8 cellular contexts compared by ENCODE assay signal in genomic region chr1:87331319-87332269, GRCh38.
DNase-seq lines count a peak whose midpoint lies in the region; ATAC-seq and TF ChIP-seq lines count a peak whose summit lies in the region.

No MANE protein-coding gene starts in this region.

- no peaks in the 10 kb centered on the region for H3K79me2 ChIP-seq in OCI-LY1 (ENCODE audit: insufficient read depth, low read length)

- no peak overlapping the region for H3K27ac ChIP-seq in OCI-LY1 (ENCODE audit: low read depth, low read length, poor library complexity, severe bottlenecking)
- peak overlapping the region; percentile 78 for H3K27ac ChIP-seq in muscle layer of duodenum (ENCODE audit: low read length)

- peak; percentile 19 for ATAC-seq in HG03045 (IDR thresholded peaks at IDR 0.05; ENCODE audit: unreplicated experiment)

- H3K4me3 Mint-ChIP-seq in stimulated activated naive CD8-positive, alpha-beta T cell treated with anti-CD3 and anti-CD28 coated beads, Interleukin-15, Interleukin-2, amounts not matched to agents 100 ng/mL and 50 ng/mL, for 24 hours, result peak overlapping the region; percentile 84

- TF ChIP-seq CTCF in GM12875 (IDR thresholded peaks at IDR 0.05; ENCODE audit: borderline replicate concordance, insufficient read depth, low read depth, low read length) (no peak), OCI-LY1 (IDR thresholded peaks at IDR 0.05; ENCODE audit: low read length) (0 out of 2 replicates have a peak, but pooled peaks have one; percentile 22)

- H3K27me3 ChIP-seq in OCI-LY1 (ENCODE audit: insufficient read depth, low read length) (no peaks in the 10 kb centered on the region), muscle layer of duodenum (ENCODE audit: low read depth, low read length) (no peaks in the 10 kb centered on the region)

- H3K36me3 Mint-ChIP-seq in stimulated activated naive CD8-positive, alpha-beta T cell treated with anti-CD3 and anti-CD28 coated beads, Interleukin-15, Interleukin-2, amounts not matched to agents 100 ng/mL and 50 ng/mL, for 24 hours (ENCODE audit: low read depth), result peaks cover 11% of the 10 kb centered on the region

- no peaks in the 10 kb centered on the region for H3K9me3 Mint-ChIP-seq in stimulated activated naive CD8-positive, alpha-beta T cell treated with anti-CD3 and anti-CD28 coated beads, Interleukin-15, Interleukin-2, amounts not matched to agents 100 ng/mL and 50 ng/mL, for 24 hours

- peak overlapping the region; percentile 89 for H3K4me2 ChIP-seq in OCI-LY1 (ENCODE audit: low read length)

- peaks cover 66% of the 10 kb centered on the region for H3K4me1 Mint-ChIP-seq in stimulated activated naive CD8-positive, alpha-beta T cell treated with anti-CD3 and anti-CD28 coated beads, Interleukin-15, Interleukin-2, amounts not matched to agents 100 ng/mL and 50 ng/mL, for 24 hours (ENCODE audit: low read depth)

- no peaks in the 10 kb centered on the region for H4K20me1 ChIP-seq in OCI-LY1 (ENCODE audit: insufficient read depth, low read length)

- no peaks in the 10 kb centered on the region for H3K27me3 Mint-ChIP-seq in stimulated activated naive CD8-positive, alpha-beta T cell treated with anti-CD3 and anti-CD28 coated beads, Interleukin-15, Interleukin-2, amounts not matched to agents 100 ng/mL and 50 ng/mL, for 24 hours

- H3F3A ChIP-seq in OCI-LY1 (ENCODE audit: insufficient read depth, low read length), result peaks cover 10% of the 10 kb centered on the region

- peaks cover 69% of the 10 kb centered on the region for H3K4me1 ChIP-seq in OCI-LY1 (ENCODE audit: insufficient read depth, low read length, severe bottlenecking)
- H3K4me1 ChIP-seq in muscle layer of duodenum (ENCODE audit: control insufficient read depth in 1 of 2, insufficient read depth in 2 of 2, low read length in 2 of 2), result peaks cover 19 to 24% of the 10 kb centered on the region in 2 donors

- peak overlapping the region; percentile 80 for H3K27ac Mint-ChIP-seq in stimulated activated naive CD8-positive, alpha-beta T cell treated with anti-CD3 and anti-CD28 coated beads, Interleukin-15, Interleukin-2, amounts not matched to agents 100 ng/mL and 50 ng/mL, for 24 hours

- DNase-seq in activated T-helper 1 cell treated with Interleukin-2 at 50 U/mL for 16 hours (ENCODE audit: low read depth) (peak; percentile 49), fibroblast of gingiva (ENCODE audit: low read depth) (peak; percentile 56), amniotic stem cell (lab: John Stamatoyannopoulos, UW) (no peak)

- H3K9me3 ChIP-seq in OCI-LY1 (ENCODE audit: low read length), result no peaks in the 10 kb centered on the region
- H3K9me3 ChIP-seq in muscle layer of duodenum (ENCODE audit: control insufficient read depth in 1 of 2, low read length in 2 of 2), result no peaks in the 10 kb centered on the region

- H3K36me3 ChIP-seq in OCI-LY1 (ENCODE audit: insufficient read depth, low read length), result peaks cover 17% of the 10 kb centered on the region
- H3K36me3 ChIP-seq in muscle layer of duodenum (ENCODE audit: control insufficient read depth in 1 of 2, insufficient read depth in 2 of 2, low read length in 2 of 2), result peaks cover 0 to 6% of the 10 kb centered on the region in 2 donors

- H3K4me3 ChIP-seq in GM12875 (ENCODE audit: low read depth, low read length) (peak overlapping the region; percentile 42), OCI-LY1 (ENCODE audit: low read depth, low read length, poor library complexity, severe bottlenecking) (peak overlapping the region; percentile 80), muscle layer of duodenum (ENCODE audit: low read depth in 1 of 2, low read length in 2 of 2) (peak overlapping the region; percentile 81 to 90)

- H2AFZ ChIP-seq in OCI-LY1 (ENCODE audit: low read length), result no peak overlapping the region

- peak overlapping the region; percentile 55; the same call in 1 of the 2 replicates for H3K9ac ChIP-seq in OCI-LY1 (ENCODE audit: low read length)

- H3K9me2 ChIP-seq in OCI-LY1 (ENCODE audit: low read depth, low read length), result no peaks in the 10 kb centered on the region
